Comparison of ENCODE assay signal across 10 cellular contexts in genomic region chr6:133891814-133892443, GRCh38. TPM values are rescaled to one million over a fixed set of nuclear protein-coding genes. Genes with fewer than 3 reads are reported as not detected.
A peak's percentile ranks its signal among the peaks of the same experiment; 100 is the strongest.
DNase-seq lines count a peak whose midpoint lies in the region; ATAC-seq and TF ChIP-seq lines count a peak whose summit lies in the region.
"Had no signal": no experiment of that assay in that cellular context is flagged by ENCODE, and none has a peak within 500 bp of the region (broad histone marks: within the 10 kb centered on the region; RNA-seq: fewer than 3 reads in every experiment).

No MANE protein-coding gene starts in this region.

- no peak for DNase-seq in T-helper 1 cell
- DNase-seq in activated naive CD8-positive, alpha-beta T cell treated with anti-CD3 and anti-CD28 coated beads for 36 hours: no peak
- DNase-seq in left lung: no peak
- DNase-seq in stimulated activated naive CD8-positive, alpha-beta T cell treated with anti-CD3 and anti-CD28 coated beads, Interleukin-15, amount 100 ng/mL, for 72 hours: no peak
- no peak for DNase-seq in stimulated activated naive CD4-positive, alpha-beta T cell (lab: John Stamatoyannopoulos, UW)
- no peak for DNase-seq in Ammon's horn (ENCODE audit: low spot score)
- no peak for DNase-seq in NCI-H146 treated with DMSO at 0.1 percent for 48 hours (lab: John Stamatoyannopoulos, UW; ENCODE audit: unreplicated experiment)
- DNase-seq: NCI-H2171 had no signal

- H3K27ac Mint-ChIP-seq in T-helper 1 cell treated with Interleukin-12 subunit alpha and Interleukin-12 subunit beta and Interleukin-4 antibody, amounts not matched to agents 30 μg/mL and 1 μg/mL, for 36 hours: no peak overlapping the region
- no peak overlapping the region for H3K27ac Mint-ChIP-seq in activated naive CD8-positive, alpha-beta T cell treated with anti-CD3 and anti-CD28 coated beads for 36 hours
- H3K27ac Mint-ChIP-seq in stimulated activated naive CD8-positive, alpha-beta T cell treated with anti-CD3 and anti-CD28 coated beads, Interleukin-15, amount 100 ng/mL, for 72 hours: no peak overlapping the region

- H3K36me3 ChIP-seq in left lung: no peaks in the 10 kb centered on the region

- no peak for TF ChIP-seq CTCF in left lung (IDR thresholded peaks at IDR 0.05)

- intact Hi-C loops in left lung (cut with DNase I): no loop called here

- H3K4me1 ChIP-seq in left lung: no peaks in the 10 kb centered on the region

- peaks cover 2% of the 10 kb centered on the region for H3K36me3 Mint-ChIP-seq in T-helper 1 cell treated with Interleukin-12 subunit alpha and Interleukin-12 subunit beta and Interleukin-4 antibody, amounts not matched to agents 30 μg/mL and 1 μg/mL, for 36 hours (ENCODE audit: low read depth)
- no peaks in the 10 kb centered on the region for H3K36me3 Mint-ChIP-seq in activated naive CD8-positive, alpha-beta T cell treated with anti-CD3 and anti-CD28 coated beads for 36 hours

- H3K27ac ChIP-seq in left lung: peak overlapping the region; percentile 71 to 84

- H3K4me3 Mint-ChIP-seq in T-helper 1 cell treated with Interleukin-12 subunit alpha and Interleukin-12 subunit beta and Interleukin-4 antibody, amounts not matched to agents 30 μg/mL and 1 μg/mL, for 36 hours: peak overlapping the region; percentile 55
- peak overlapping the region; percentile 18 for H3K4me3 Mint-ChIP-seq in activated naive CD8-positive, alpha-beta T cell treated with anti-CD3 and anti-CD28 coated beads for 36 hours
- peak overlapping the region; percentile 74 for H3K4me3 Mint-ChIP-seq in stimulated activated naive CD8-positive, alpha-beta T cell treated with anti-CD3 and anti-CD28 coated beads, Interleukin-15, amount 100 ng/mL, for 72 hours

- H3K27me3 Mint-ChIP-seq in T-helper 1 cell treated with Interleukin-12 subunit alpha and Interleukin-12 subunit beta and Interleukin-4 antibody, amounts not matched to agents 30 μg/mL and 1 μg/mL, for 36 hours (ENCODE audit: low read depth): peaks cover 97% of the 10 kb centered on the region
- H3K27me3 Mint-ChIP-seq in activated naive CD8-positive, alpha-beta T cell treated with anti-CD3 and anti-CD28 coated beads for 36 hours: peaks cover 98% of the 10 kb centered on the region
- peaks cover 96% of the 10 kb centered on the region for H3K27me3 Mint-ChIP-seq in stimulated activated naive CD8-positive, alpha-beta T cell treated with anti-CD3 and anti-CD28 coated beads, Interleukin-15, amount 100 ng/mL, for 72 hours

- no peaks in the 10 kb centered on the region for H3K9me3 ChIP-seq in left lung

- H3K9me3 Mint-ChIP-seq in T-helper 1 cell treated with Interleukin-12 subunit alpha and Interleukin-12 subunit beta and Interleukin-4 antibody, amounts not matched to agents 30 μg/mL and 1 μg/mL, for 36 hours: no peaks in the 10 kb centered on the region
- no peaks in the 10 kb centered on the region for H3K9me3 Mint-ChIP-seq in activated naive CD8-positive, alpha-beta T cell treated with anti-CD3 and anti-CD28 coated beads for 36 hours
- H3K9me3 Mint-ChIP-seq in stimulated activated naive CD8-positive, alpha-beta T cell treated with anti-CD3 and anti-CD28 coated beads, Interleukin-15, amount 100 ng/mL, for 72 hours: no peaks in the 10 kb centered on the region

- H3K27me3 ChIP-seq in left lung: peaks cover 76 to 100% of the 10 kb centered on the region in 2 donors

- no peak for ATAC-seq in left lung
- ATAC-seq in stimulated activated naive CD8-positive, alpha-beta T cell treated with anti-CD3 and anti-CD28 coated beads, Interleukin-15, amount 100 ng/mL, for 72 hours: no peak

- peaks cover 16% of the 10 kb centered on the region for H3K4me1 Mint-ChIP-seq in T-helper 1 cell treated with Interleukin-12 subunit alpha and Interleukin-12 subunit beta and Interleukin-4 antibody, amounts not matched to agents 30 μg/mL and 1 μg/mL, for 36 hours (ENCODE audit: low read depth)
- H3K4me1 Mint-ChIP-seq in activated naive CD8-positive, alpha-beta T cell treated with anti-CD3 and anti-CD28 coated beads for 36 hours: peaks cover 35% of the 10 kb centered on the region
- H3K4me1 Mint-ChIP-seq in stimulated activated naive CD8-positive, alpha-beta T cell treated with anti-CD3 and anti-CD28 coated beads, Interleukin-15, amount 100 ng/mL, for 72 hours: peaks cover 64% of the 10 kb centered on the region

- H3K4me3 ChIP-seq in left lung: peak overlapping the region; percentile 23 to 37

RNA-seq across cellular contexts. Expression of gene TCF21, which starts 3.0 kb away (rescaled TPM):
- total RNA-seq in activated naive CD8-positive, alpha-beta T cell treated with anti-CD3 and anti-CD28 coated beads for 36 hours: not detected
- 10 to 100 TPM; 21.7 to 41.6 TPM for total RNA-seq in left lung
- total RNA-seq: A673 had no signal

Comparison
In these comparisons a context has a peak if more than half of its experiments do, and no peak if none do; other contexts are left out.
1. H3K4me3 Mint-ChIP-seq: peak in every context shown above with its lines; median percentile 74 in stimulated activated naive CD8-positive, alpha-beta T cell treated with anti-CD3 and anti-CD28 coated beads, Interleukin-15, amount 100 ng/mL, for 72 hours; 55 in T-helper 1 cell treated with Interleukin-12 subunit alpha and Interleukin-12 subunit beta and Interleukin-4 antibody, amounts not matched to agents 30 μg/mL and 1 μg/mL, for 36 hours; 18 in activated naive CD8-positive, alpha-beta T cell treated with anti-CD3 and anti-CD28 coated beads for 36 hours.
2. RNA of gene TCF21, which starts 3.0 kb away (total RNA-seq): 21.7 to 41.6 TPM in left lung; not detected in activated naive CD8-positive, alpha-beta T cell treated with anti-CD3 and anti-CD28 coated beads for 36 hours; every median in the first group is over 10 times any median in the second.